Comparison of ENCODE assay signal across 19 cellular contexts in the genomic region with DNA sequence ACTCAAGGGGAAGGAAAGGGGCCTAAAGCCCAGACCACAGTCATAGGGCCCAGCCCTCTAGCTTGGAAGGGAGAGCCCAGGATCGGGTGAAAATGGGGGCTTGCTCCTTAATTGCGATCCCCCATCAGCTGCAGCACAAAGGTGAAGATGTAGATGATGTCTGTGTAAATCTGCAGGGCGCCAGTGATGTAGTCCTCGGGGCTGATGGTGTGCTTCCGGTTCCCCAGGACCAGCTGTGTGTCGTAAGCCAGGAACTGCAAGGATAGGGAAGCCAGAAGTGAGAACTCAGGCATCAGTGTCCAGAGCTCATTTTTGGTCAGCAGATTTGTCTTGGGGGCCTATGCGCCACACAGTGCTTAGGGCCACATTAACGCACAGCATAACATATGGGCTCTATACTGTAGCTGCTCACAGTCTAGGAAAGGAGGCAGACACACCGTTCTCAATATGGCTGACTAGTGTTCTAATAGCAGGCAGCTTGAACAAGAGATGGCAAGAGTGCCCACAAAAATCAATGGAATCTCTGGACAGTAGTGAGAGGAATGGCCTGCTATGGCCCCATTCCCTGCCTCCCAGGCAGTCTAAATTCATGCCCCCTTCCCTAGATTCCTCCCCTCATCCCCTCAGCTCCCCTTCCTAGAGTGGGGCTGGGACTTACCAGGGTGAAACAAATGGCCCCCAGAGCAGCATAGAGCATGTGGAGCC. TPM values are rescaled to one million over a fixed set of nuclear protein-coding genes. Genes with fewer than 3 reads are reported as not detected.
A peak's percentile ranks its signal among the peaks of the same experiment; 100 is the strongest.
DNase-seq lines count a peak whose midpoint lies in the region; ATAC-seq and TF ChIP-seq lines count a peak whose summit lies in the region.
"Had no signal": no experiment of that assay in that cellular context is flagged by ENCODE, and none has a peak within 500 bp of the region (broad histone marks: within the 10 kb centered on the region; RNA-seq: fewer than 3 reads in every experiment).

No MANE protein-coding gene starts in this region.

- peak overlapping the region; percentile 16 for H3K27ac ChIP-seq in CD4-positive, alpha-beta T cell (ENCODE audit: low read depth, low read length)
- no peak overlapping the region for H3K27ac ChIP-seq in caudate nucleus (ENCODE audit: low read depth, low read length)

- intact Hi-C loops in CD4-positive, alpha-beta T cell (cut with DNase I, micrococcal nuclease): loop anchor here in 1 of 2 experiments (1.0 kb wide), 1 partner anchor 10 kb away; no protein-coding TSS in a partner anchor

- H3K36me3 Mint-ChIP-seq in CD4-positive, alpha-beta T cell (ENCODE audit: low read depth): peaks cover 76% of the 10 kb centered on the region
- H3K36me3 Mint-ChIP-seq in T-cell: peaks cover 40% of the 10 kb centered on the region
- peaks cover 5 to 47% (median 11%) of the 10 kb centered on the region in 3 donors for H3K36me3 Mint-ChIP-seq in immature natural killer cell
- H3K36me3 Mint-ChIP-seq in stimulated activated naive B cell treated with anti-CD40 and anti-IgM and Interleukin-4, amounts not matched to agents 10 μg/mL and 1 μg/mL and 100 μg/mL, for 72 hours: peaks cover 26 to 63% of the 10 kb centered on the region in 2 donors
- peaks cover 12% of the 10 kb centered on the region for H3K36me3 Mint-ChIP-seq in nephron progenitor cell (ENCODE audit: low read depth)

- peak overlapping the region; percentile 67 for H3K27ac Mint-ChIP-seq in CD4-positive, alpha-beta T cell
- H3K27ac Mint-ChIP-seq in T-cell (peak overlapping the region; percentile 11 to 79), immature natural killer cell (peak overlapping the region in 5 of 6 donors; percentile 22 to 53 (median 49)), nephron progenitor cell (no peak overlapping the region)
- H3K27ac Mint-ChIP-seq in stimulated activated naive B cell treated with anti-CD40 and anti-IgM and Interleukin-4, amounts not matched to agents 10 μg/mL and 1 μg/mL and 100 μg/mL, for 72 hours: peak overlapping the region; percentile 69

- ATAC-seq in CD4-positive, alpha-beta T cell (ENCODE audit: poor library complexity): no peak
- ATAC-seq in T-cell (replicated peaks in 1 of 4): no peak
- ATAC-seq in stimulated activated naive B cell treated with anti-CD40 and anti-IgM and Interleukin-4, amounts not matched to agents 10 μg/mL and 1 μg/mL and 100 μg/mL, for 72 hours (replicated peaks): no peak
- no peak for ATAC-seq in GM18505 (IDR thresholded peaks at IDR 0.05; ENCODE audit: unreplicated experiment)
- ATAC-seq: left colon had no signal

- peaks cover 49% of the 10 kb centered on the region for H3K4me1 Mint-ChIP-seq in CD4-positive, alpha-beta T cell (ENCODE audit: low read depth)
- H3K4me1 Mint-ChIP-seq in T-cell: peaks cover 38 to 49% (median 38%) of the 10 kb centered on the region in 3 donors
- peaks cover 28 to 35% of the 10 kb centered on the region in 2 donors for H3K4me1 Mint-ChIP-seq in immature natural killer cell
- peaks cover 41 to 60% of the 10 kb centered on the region in 2 donors for H3K4me1 Mint-ChIP-seq in stimulated activated naive B cell treated with anti-CD40 and anti-IgM and Interleukin-4, amounts not matched to agents 10 μg/mL and 1 μg/mL and 100 μg/mL, for 72 hours
- peaks cover 21% of the 10 kb centered on the region for H3K4me1 Mint-ChIP-seq in nephron progenitor cell

- no peak for TF ChIP-seq POLR2A in GM18505 (IDR thresholded peaks at IDR 0.05; ENCODE audit: borderline replicate concordance, extremely low read depth, insufficient read depth, insufficient read length)

- H3K27me3 Mint-ChIP-seq in CD4-positive, alpha-beta T cell: no peaks in the 10 kb centered on the region
- H3K27me3 Mint-ChIP-seq in T-cell: no peaks in the 10 kb centered on the region
- peaks cover 2 to 5% (median 4%) of the 10 kb centered on the region in 3 donors for H3K27me3 Mint-ChIP-seq in immature natural killer cell (ENCODE audit: low read depth in 3 of 3)
- no peaks in the 10 kb centered on the region for H3K27me3 Mint-ChIP-seq in stimulated activated naive B cell treated with anti-CD40 and anti-IgM and Interleukin-4, amounts not matched to agents 10 μg/mL and 1 μg/mL and 100 μg/mL, for 72 hours
- no peaks in the 10 kb centered on the region for H3K27me3 Mint-ChIP-seq in nephron progenitor cell (ENCODE audit: low read depth, poor library complexity)

- POLR2A ChIA-PET in CD4-positive, alpha-beta T cell (lab: Charles Lee): interaction anchor here (0.7 to 8.0 kb wide), 5 partner anchors 13 to 130 kb away, joined by 3 to 221 read pairs (median 3); a partner anchor contains a TSS
- POLR2A ChIA-PET in T-cell (lab: Charles Lee): interaction anchor here (0.6 to 3.3 kb wide), 3 partner anchors 11 to 38 kb away, joined by 4 to 10 read pairs (median 4); no protein-coding TSS in a partner anchor

- H3K9me3 ChIP-seq in CD4-positive, alpha-beta T cell (ENCODE audit: control insufficient read depth, low read length): no peaks in the 10 kb centered on the region
- H3K9me3 ChIP-seq: BE2C had no signal

- H3K9me3 Mint-ChIP-seq in CD4-positive, alpha-beta T cell: no peaks in the 10 kb centered on the region
- H3K9me3 Mint-ChIP-seq in T-cell (no peaks in the 10 kb centered on the region), immature natural killer cell (no peaks in the 10 kb centered on the region), nephron progenitor cell (no peaks in the 10 kb centered on the region)
- H3K9me3 Mint-ChIP-seq in stimulated activated naive B cell treated with anti-CD40 and anti-IgM and Interleukin-4, amounts not matched to agents 10 μg/mL and 1 μg/mL and 100 μg/mL, for 72 hours: no peaks in the 10 kb centered on the region
- H3K9me3 Mint-ChIP-seq: neural crest cell had no signal

- no peak for TF ChIP-seq CTCF in CD4-positive, alpha-beta T cell (IDR thresholded peaks at IDR 0.05)
- no peak for TF ChIP-seq CTCF in nephron progenitor cell (IDR thresholded peaks at IDR 0.05)

- no peaks in the 10 kb centered on the region for H3K27me3 ChIP-seq in CD4-positive, alpha-beta T cell (ENCODE audit: control insufficient read depth, insufficient read depth, low read length)
- H3K27me3 ChIP-seq: BE2C had no signal

- DNase-seq in CD4-positive, alpha-beta T cell: no peak
- DNase-seq in T-cell: no peak
- DNase-seq in immature natural killer cell: no peak
- no peak for DNase-seq in stimulated activated naive B cell treated with anti-CD40 and anti-IgM and Interleukin-4, amounts not matched to agents 10 μg/mL and 1 μg/mL and 100 μg/mL, for 72 hours
- DNase-seq in caudate nucleus (lab: John Stamatoyannopoulos, UW): no peak
- DNase-seq in RKO (ENCODE audit: low spot score): no peak
- DNase-seq in nephron progenitor cell: no peak
- DNase-seq: activated CD4-positive, alpha-beta T cell treated with anti-CD3 and anti-CD28 coated beads for 1 hour; activated CD8-positive, alpha-beta memory T cell treated with anti-CD3 and anti-CD28 coated beads, Interleukin-2, amount 50 U/mL, for 4 hours; activated naive CD4-positive, alpha-beta T cell treated with anti-CD3 and anti-CD28 coated beads, Interleukin-2, amount 50 U/mL, for 16 hours; BE2C; DMS79; NCI-H2081; NCI-H524 treated with DMSO at 0.1 percent for 48 hours; SIG-M5; substantia nigra had no signal

- no peak overlapping the region for H3K4me3 Mint-ChIP-seq in CD4-positive, alpha-beta T cell
- no peak overlapping the region for H3K4me3 Mint-ChIP-seq in T-cell
- no peak overlapping the region for H3K4me3 Mint-ChIP-seq in immature natural killer cell
- H3K4me3 Mint-ChIP-seq in stimulated activated naive B cell treated with anti-CD40 and anti-IgM and Interleukin-4, amounts not matched to agents 10 μg/mL and 1 μg/mL and 100 μg/mL, for 72 hours: no peak overlapping the region
- no peak overlapping the region for H3K4me3 Mint-ChIP-seq in nephron progenitor cell
- H3K4me3 Mint-ChIP-seq: neural crest cell had no signal

- CTCF ChIA-PET in CD4-positive, alpha-beta T cell (lab: Charles Lee): interaction anchor here (0.8 to 6.5 kb wide), 5 partner anchors 11 to 572 kb away, joined by 3 to 68 read pairs (median 8); a partner anchor contains a TSS
- CTCF ChIA-PET in T-cell (lab: Charles Lee): interaction anchor here (0.5 to 6.4 kb wide), 14 partner anchors 10 to 572 kb away, joined by 3 to 54 read pairs (median 4); a partner anchor contains a TSS

RNA-seq across cellular contexts. Expression of a gene that starts 5.2 kb away (rescaled TPM):
- 10 to 100 TPM in 1 of 2 experiments, 1 to 10 TPM in 1; 9.2 to 10.6 TPM for total RNA-seq in CD4-positive, alpha-beta T cell
- total RNA-seq in T-cell: 10 to 100 TPM; 17.4 to 33.1 (median 30.6) TPM
- 100 to 1,000 TPM in 1 of 3 donors, 10 to 100 TPM in 2; 96.3 to 145 (median 98.9) TPM for polyA plus RNA-seq in immature natural killer cell

RNA-seq across cellular contexts. Expression of a gene that starts 5.6 kb away (rescaled TPM):
- total RNA-seq in CD4-positive, alpha-beta T cell: 10 to 100 TPM; 40.2 to 42.5 TPM
- total RNA-seq in T-cell: 10 to 100 TPM; 46.2 to 71.3 (median 67.4) TPM
- 100 to 1,000 TPM in 2 of 3 donors, 10 to 100 TPM in 1; 71.8 to 158 (median 101) TPM for polyA plus RNA-seq in immature natural killer cell

RNA-seq across cellular contexts. Expression of a gene that starts 14.7 kb away (rescaled TPM):
- 1 to 10 TPM; 1.6 to 1.8 TPM for total RNA-seq in CD4-positive, alpha-beta T cell
- total RNA-seq in T-cell: 1 to 10 TPM in 4 of 5 donors, under 1 TPM in 1; 0.89 to 2.7 (median 1.2) TPM
- 1 to 10 TPM in 1 of 3 donors, under 1 TPM in 2; 0.19 to 2.9 (median 0.22) TPM for polyA plus RNA-seq in immature natural killer cell

RNA-seq across cellular contexts. Expression of a gene that starts 16.8 kb away (rescaled TPM):
- total RNA-seq in CD4-positive, alpha-beta T cell: 100 to 1,000 TPM in 1 of 2 experiments, 10 to 100 TPM in 1; 99.2 to 102 TPM
- 100 to 1,000 TPM in 3 of 5 donors, 10 to 100 TPM in 2; 78.8 to 166 (median 144) TPM for total RNA-seq in T-cell
- polyA plus RNA-seq in immature natural killer cell: 100 to 1,000 TPM; 119 to 268 (median 155) TPM

RNA-seq across cellular contexts. Expression of a gene that starts 58.5 kb away (rescaled TPM):
- 100 to 1,000 TPM; 448 to 452 TPM for total RNA-seq in CD4-positive, alpha-beta T cell
- 100 to 1,000 TPM; 347 to 487 (median 390) TPM for total RNA-seq in T-cell
- 1,000 to 10,000 TPM; 1,394 to 2,060 (median 1,454) TPM for polyA plus RNA-seq in immature natural killer cell
